In genomic region chr15:45648521-45649200, GRCh38 we compare ENCODE assay signal across 9 cellular contexts. TPM values are rescaled to one million over a fixed set of nuclear protein-coding genes. Genes with fewer than 3 reads are reported as not detected.
DNase-seq lines count a peak whose midpoint lies in the region; ATAC-seq and TF ChIP-seq lines count a peak whose summit lies in the region.
"Had no signal": no experiment of that assay in that cellular context is flagged by ENCODE, and none has a peak within 500 bp of the region (broad histone marks: within the 10 kb centered on the region; RNA-seq: fewer than 3 reads in every experiment).

No MANE protein-coding gene starts in this region.

- H3K4me1 ChIP-seq in SK-N-SH (ENCODE audit: control insufficient read depth in 1 of 2, insufficient read depth in 2 of 2, low read depth in 1 of 2, low read length in 1 of 2) (no peaks in the 10 kb centered on the region; a peak in 1 of 4 replicates), PC-9 (replicated peaks; ENCODE audit: insufficient read depth) (peaks cover 27% of the 10 kb centered on the region)
- H3K4me1 ChIP-seq: BE2C had no signal

- CTCF ChIA-PET in SK-N-SH (lab: Yijun Ruan, JAX) (no interaction called here), PC-9 (lab: Charles Lee) (no interaction called here)

- WGBS in SK-N-SH (ENCODE audit: low lambda C conversion rate), result 76% methylated on average over 4 of the region's 4 CpGs

- H2AFZ ChIP-seq in SK-N-SH (ENCODE audit: low read depth) (no peak overlapping the region; the same call in 1 of the 2 replicates), PC-9 (no peak overlapping the region)

- H3K9me2 ChIP-seq in SK-N-SH, result no peaks in the 10 kb centered on the region
- H3K9me2 ChIP-seq in PC-9 (ENCODE audit: insufficient read depth), result no peaks in the 10 kb centered on the region

- TF ChIP-seq EP300 in SK-N-SH (IDR thresholded peaks at IDR 0.05; ENCODE audit: borderline replicate concordance in 1 of 2, low read depth in 1 of 2, low read length in 1 of 2), result no peak

- no peaks in the 10 kb centered on the region for H3F3A ChIP-seq in SK-N-SH (replicated peaks; ENCODE audit: insufficient read depth)
- H3F3A ChIP-seq in PC-9 (ENCODE audit: insufficient read depth, low read depth), result peaks cover 6% of the 10 kb centered on the region

- ATAC-seq in SK-N-SH treated with all-trans-retinoic acid at 6 μM for 48 hours, result no peak; the same call in 2 of the 3 replicates

- no TSS peak for BruUV-seq in PC-9 (replicated peaks; lab: Mats Ljungman, UMichigan)

- H3K4me2 ChIP-seq in SK-N-SH (no peak overlapping the region; the same call in 1 of the 2 replicates), PC-9 (peak overlapping the region; percentile 18)

- no peak for DNase-seq in SK-N-SH
- peak; percentile 37 to 77 for DNase-seq in PC-9
- peak; percentile 76 for DNase-seq in fibroblast of mammary gland (ENCODE audit: low read depth)
- peak; percentile 32 for DNase-seq in retinal pigment epithelial cell (ENCODE audit: low read depth)
- DNase-seq in activated naive CD4-positive, alpha-beta T cell treated with Interleukin-2 at 50 U/mL for 16 hours, result no peak
- DNase-seq in SKM-1 treated with dmso at 0.1 percent for 144 hours (lab: John Stamatoyannopoulos, UW; ENCODE audit: unreplicated experiment), result no peak
- DNase-seq in OCI-M2 (lab: John Stamatoyannopoulos, UW; ENCODE audit: unreplicated experiment), result no peak
- DNase-seq: BE2C had no signal

- H3K36me3 ChIP-seq in SK-N-SH (replicated peaks in 1 of 2; ENCODE audit: control insufficient read depth in 1 of 2, insufficient read depth in 2 of 2, low read length in 1 of 2) (no peaks in the 10 kb centered on the region), PC-9 (ENCODE audit: low read depth) (no peaks in the 10 kb centered on the region)
- H3K36me3 ChIP-seq: BE2C had no signal

- H3K27ac ChIP-seq in SK-N-SH (ENCODE audit: low read depth in 2 of 2, low read length in 1 of 2) (no peak overlapping the region; a peak in 1 of 4 replicates), PC-9 (peak overlapping the region; percentile 60)

- H3K79me2 ChIP-seq in SK-N-SH (ENCODE audit: insufficient read depth), result no peaks in the 10 kb centered on the region
- peaks cover 17% of the 10 kb centered on the region; the same call in 1 of the 2 replicates for H3K79me2 ChIP-seq in PC-9 (ENCODE audit: low read depth)

- H3K9ac ChIP-seq in SK-N-SH, result no peak overlapping the region

- no peak for TF ChIP-seq CTCF in SK-N-SH (IDR thresholded peaks at IDR 0.05)
- TF ChIP-seq CTCF in PC-9 (conservative IDR thresholded peaks at IDR 0.05), result no peak
- TF ChIP-seq CTCF in fibroblast of mammary gland (conservative IDR thresholded peaks at IDR 0.05; ENCODE audit: control insufficient read depth, insufficient read depth, low read depth, low read length), result no peak
- TF ChIP-seq CTCF in retinal pigment epithelial cell (conservative IDR thresholded peaks at IDR 0.05; ENCODE audit: low read depth, low read length), result no peak

- intact Hi-C loops in PC-9 (cut with micrococcal nuclease; ENCODE audit: unreplicated experiment), result no loop called here

- H3K27me3 ChIP-seq in SK-N-SH (ENCODE audit: insufficient read depth), result no peaks in the 10 kb centered on the region
- no peaks in the 10 kb centered on the region for H3K27me3 ChIP-seq in PC-9 (ENCODE audit: insufficient read depth, low read depth)
- H3K27me3 ChIP-seq: BE2C had no signal

- no peaks in the 10 kb centered on the region for H3K9me3 ChIP-seq in SK-N-SH
- H3K9me3 ChIP-seq in PC-9 (ENCODE audit: insufficient read depth, low read depth), result no peaks in the 10 kb centered on the region

- no peak overlapping the region for H3K4me3 ChIP-seq in SK-N-SH (ENCODE audit: low read depth in 2 of 2, low read length in 1 of 2)
- no peak overlapping the region for H3K4me3 ChIP-seq in PC-9
- no peak overlapping the region for H3K4me3 ChIP-seq in fibroblast of mammary gland (ENCODE audit: control insufficient read depth, low read depth, low read length)
- H3K4me3 ChIP-seq in retinal pigment epithelial cell (ENCODE audit: low read length), result no peak overlapping the region

- TF ChIP-seq RAD21 in SK-N-SH (IDR thresholded peaks at IDR 0.05; ENCODE audit: low read length), result no peak

- no peaks in the 10 kb centered on the region for H4K20me1 ChIP-seq in SK-N-SH (ENCODE audit: insufficient read depth)
- no peaks in the 10 kb centered on the region for H4K20me1 ChIP-seq in PC-9 (ENCODE audit: insufficient read depth)

- POLR2A ChIA-PET in SK-N-SH (lab: Yijun Ruan, JAX) (interaction anchor here (0.7 kb wide), 1 partner anchor 15 kb away, joined by 3 read pairs; no protein-coding TSS in a partner anchor), PC-9 (lab: Charles Lee; ENCODE audit: unreplicated experiment) (interaction anchor here (0.6 kb wide), 2 partner anchors 155 to 446 kb away, joined by 7 to 10 read pairs; no protein-coding TSS in a partner anchor)

TF ChIP-seq in SK-N-SH, 30 proteins besides CTCF, POLR2A, EP300 and RAD21 (continues in another document):
- TF ChIP-seq YY1 (IDR thresholded peaks at IDR 0.05; ENCODE audit: low read depth) (no peak), REST (IDR thresholded peaks at IDR 0.05; ENCODE audit: low read depth, low read length) (no peak), MXI1 (IDR thresholded peaks at IDR 0.05; ENCODE audit: low read depth, low read length) (no peak), JUND (IDR thresholded peaks at IDR 0.05) (peak; percentile 14; the same call in 1 of the 2 replicates), SMC3 (IDR thresholded peaks at IDR 0.05; ENCODE audit: low read depth, low read length) (no peak), NFIC (IDR thresholded peaks at IDR 0.05; ENCODE audit: borderline replicate concordance) (no peak), FOXJ3 (CRISPR knock-in tag; IDR thresholded peaks at IDR 0.05) (no peak), POLR2AphosphoS5 (IDR thresholded peaks at IDR 0.05; ENCODE audit: low read depth, low read length) (no peak)

TF ChIP-seq in SK-N-SH treated with all-trans-retinoic acid at 6 μM for 48 hours, 23 proteins besides CTCF, POLR2A, EP300 and RAD21:
- TF ChIP-seq PPARA (CRISPR knock-in tag; IDR thresholded peaks at IDR 0.05; ENCODE audit: borderline replicate concordance), result no peak
- TF ChIP-seq TOX (CRISPR knock-in tag; IDR thresholded peaks at IDR 0.05; ENCODE audit: borderline replicate concordance), result no peak
- TF ChIP-seq CSRNP3 (CRISPR knock-in tag; IDR thresholded peaks at IDR 0.05), result no peak
- TF ChIP-seq ZNF8 (CRISPR knock-in tag; IDR thresholded peaks at IDR 0.05), result no peak
- no peak for TF ChIP-seq ESRRG (CRISPR knock-in tag; IDR thresholded peaks at IDR 0.05)
- TF ChIP-seq ZFP3 (CRISPR knock-in tag; IDR thresholded peaks at IDR 0.05), result no peak
- TF ChIP-seq RARB (CRISPR knock-in tag; IDR thresholded peaks at IDR 0.05), result no peak
- TF ChIP-seq CREB5 (CRISPR knock-in tag; IDR thresholded peaks at IDR 0.05; ENCODE audit: low read depth), result no peak
- no peak for TF ChIP-seq ZNF70 (CRISPR knock-in tag; IDR thresholded peaks at IDR 0.05)
- TF ChIP-seq BACH2 (CRISPR knock-in tag; IDR thresholded peaks at IDR 0.05; ENCODE audit: borderline replicate concordance), result no peak

RNA-seq across cellular contexts. Expression of gene SQOR, which starts 13.8 kb away (rescaled TPM):
- 7.8 and 9.1 TPM in 2 replicates for polyA plus RNA-seq in SK-N-SH (2012; rRNA removed)
- polyA plus RNA-seq in SK-N-SH (2012; cell fraction: cytosol; rRNA removed), result 8.5 and 9.5 TPM in 2 replicates
- 5.0 and 6.4 TPM in 2 replicates for polyA plus RNA-seq in SK-N-SH (2012; cell fraction: nucleus; rRNA removed)
- total RNA-seq in PC-9 (2021), result 40.9 and 42.2 TPM in 2 replicates

Comparison
In these comparisons a context has a peak if more than half of its experiments do, and no peak if none do; other contexts are left out.
1. DNase-seq: peak in PC-9 (2 of 2), fibroblast of mammary gland (single experiment) and retinal pigment epithelial cell (single experiment); none in SK-N-SH (single experiment), activated naive CD4-positive, alpha-beta T cell treated with Interleukin-2 at 50 U/mL for 16 hours (single experiment), SKM-1 treated with dmso at 0.1 percent for 144 hours (single experiment) and OCI-M2 (single experiment).